Comparison of ENCODE assay signal across 1 cellular context in the genomic region with DNA sequence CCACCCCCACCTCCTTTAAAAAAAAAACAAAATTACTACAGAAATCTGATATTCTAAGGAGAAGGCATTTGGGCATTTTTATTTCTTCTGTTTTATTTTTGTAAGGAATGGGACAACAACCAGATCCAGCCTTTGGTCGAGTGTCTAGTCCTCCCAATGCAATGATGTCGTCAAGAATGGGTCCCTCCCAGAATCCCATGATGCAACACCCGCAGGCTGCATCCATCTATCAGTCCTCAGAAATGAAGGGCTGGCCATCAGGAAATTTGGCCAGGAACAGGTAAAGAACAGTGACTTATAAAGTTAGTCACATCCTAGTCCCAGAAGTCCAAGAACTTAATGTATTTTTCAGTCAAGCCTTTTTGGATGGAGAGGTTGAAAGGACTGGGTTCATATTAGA.
TF ChIP-seq lines count a peak whose summit lies in the region.

No MANE protein-coding gene starts in this region.

TF ChIP-seq in A549, 52 proteins besides CTCF, POLR2A, EP300 and RAD21 (continued from another document):
- TF ChIP-seq FOSL2 (IDR thresholded peaks at IDR 0.05) = no peak
- TF ChIP-seq FOSL2 (CRISPR knock-in tag; IDR thresholded peaks at IDR 0.05) = no peak
TF ChIP-seq in A549: peak in this region for 0.
